12 cellular contexts compared by ENCODE assay signal in genomic region chr15:57510647-57511046, GRCh38.
DNase-seq lines count a peak whose midpoint lies in the region; ATAC-seq and TF ChIP-seq lines count a peak whose summit lies in the region.
"Had no signal": no experiment of that assay in that cellular context is flagged by ENCODE, and none has a peak within 500 bp of the region (broad histone marks: within the 10 kb centered on the region; RNA-seq: fewer than 3 reads in every experiment).

No MANE protein-coding gene starts in this region.

- H3K4me1 ChIP-seq in right atrium auricular region (peaks cover 0 to 30% of the 10 kb centered on the region in 2 donors), suprapubic skin (peaks cover 54% of the 10 kb centered on the region)

- 53% methylated on average over 9 of the region's 9 CpGs for WGBS in suprapubic skin

- H3K9me3 ChIP-seq in right atrium auricular region, result no peaks in the 10 kb centered on the region
- H3K9me3 ChIP-seq in suprapubic skin, result no peaks in the 10 kb centered on the region

- TF ChIP-seq POLR2A in suprapubic skin (IDR thresholded peaks at IDR 0.05), result no peak

- DNase-seq in NCI-H1694 treated with DMSO at 0.1 percent for 48 hours (lab: John Stamatoyannopoulos, UW), result peak; percentile 23
- no peak for DNase-seq in NCI-H1694 (lab: John Stamatoyannopoulos, UW)
- peak; percentile 46 for DNase-seq in astrocyte of the cerebellum (ENCODE audit: low read depth)
- peak; percentile 80 for DNase-seq in right atrium auricular region (ENCODE audit: low spot score)
- DNase-seq in suprapubic skin (ENCODE audit: low spot score in 2 of 2), result no peak
- no peak for DNase-seq in effector CD4-positive, alpha-beta T cell
- no peak for DNase-seq in H7
- DNase-seq: effector memory CD4-positive, alpha-beta T cell; EL had no signal

- no peak for TF ChIP-seq EP300 in suprapubic skin (IDR thresholded peaks at IDR 0.05)

- H3K36me3 ChIP-seq in right atrium auricular region (no peaks in the 10 kb centered on the region), suprapubic skin (no peaks in the 10 kb centered on the region), H7 (replicated peaks; ENCODE audit: control insufficient read depth, insufficient read depth, low read length) (no peaks in the 10 kb centered on the region)

- H3K27me3 ChIP-seq in right atrium auricular region, result no peaks in the 10 kb centered on the region
- no peaks in the 10 kb centered on the region for H3K27me3 ChIP-seq in suprapubic skin
- no peaks in the 10 kb centered on the region for H3K27me3 ChIP-seq in H7 (ENCODE audit: control insufficient read depth, insufficient read depth, low read length)

- TF ChIP-seq CTCF in astrocyte of the cerebellum (IDR thresholded peaks at IDR 0.05; ENCODE audit: low read depth, low read length, missing control alignments) (no peak), right atrium auricular region (IDR thresholded peaks at IDR 0.05) (no peak), suprapubic skin (IDR thresholded peaks at IDR 0.05) (no peak)

- H3K4me3 ChIP-seq in astrocyte of the cerebellum (ENCODE audit: low read depth, low read length) (no peak overlapping the region), right atrium auricular region (no peak overlapping the region), suprapubic skin (no peak overlapping the region), H7 (ENCODE audit: insufficient read depth, low read depth, low read length) (no peak overlapping the region)

- no peak for ATAC-seq in GM19328 (IDR thresholded peaks at IDR 0.05; ENCODE audit: unreplicated experiment)

- H3K27ac ChIP-seq in right atrium auricular region (peak overlapping the region; percentile 41 to 66), suprapubic skin (peak overlapping the region; percentile 80)
- H3K27ac ChIP-seq: 22Rv1, parathyroid adenoma had no signal

- in situ Hi-C loops in astrocyte of the cerebellum (cut with HindIII; ENCODE audit: low sequenced_read_pairs), result loop anchor here (10.0 to 25.0 kb wide), 3 partner anchors 166 to 1023 kb away; no protein-coding TSS in a partner anchor

Comparison
In these comparisons a context has a peak if more than half of its experiments do, and no peak if none do; other contexts are left out.
1. DNase-seq: peak in NCI-H1694 treated with DMSO at 0.1 percent for 48 hours (single experiment), astrocyte of the cerebellum (single experiment) and right atrium auricular region (single experiment); none in NCI-H1694 (single experiment), suprapubic skin (0 of 2), effector CD4-positive, alpha-beta T cell (single experiment) and H7 (single experiment).